33 cellular contexts compared by ENCODE assay signal in genomic region chr6:157432231-157432630, GRCh38. TPM values are rescaled to one million over a fixed set of nuclear protein-coding genes. Genes with fewer than 3 reads are reported as not detected.
DNase-seq lines count a peak whose midpoint lies in the region; ATAC-seq and TF ChIP-seq lines count a peak whose summit lies in the region.
"Had no signal": no experiment of that assay in that cellular context is flagged by ENCODE, and none has a peak within 500 bp of the region (broad histone marks: within the 10 kb centered on the region; RNA-seq: fewer than 3 reads in every experiment).

No MANE protein-coding gene starts in this region.

- H3K9me2 ChIP-seq in PC-3 (replicated peaks; ENCODE audit: low read length) (no peaks in the 10 kb centered on the region), OCI-LY7 (ENCODE audit: insufficient read depth, low read length) (no peaks in the 10 kb centered on the region)

- no peaks in the 10 kb centered on the region for H3K9me3 ChIP-seq in PC-3 (ENCODE audit: low read length)
- H3K9me3 ChIP-seq in OCI-LY7 (ENCODE audit: low read length): no peaks in the 10 kb centered on the region
- no peaks in the 10 kb centered on the region for H3K9me3 ChIP-seq in CD4-positive, alpha-beta memory T cell (ENCODE audit: control insufficient read depth in 1 of 2, low read length in 2 of 2)
- no peaks in the 10 kb centered on the region for H3K9me3 ChIP-seq in right lobe of liver
- H3K9me3 ChIP-seq: A549, BE2C, colonic mucosa, heart left ventricle, left lung, MG63, tibial nerve had no signal

- no peak overlapping the region for H3K4me3 Mint-ChIP-seq in activated naive CD4-positive, alpha-beta T cell treated with anti-CD3 and anti-CD28 coated beads, Interleukin-2, amount 50 U/mL, for 24 hours
- H3K4me3 Mint-ChIP-seq in CD4-positive, alpha-beta memory T cell: no peak overlapping the region
- H3K4me3 Mint-ChIP-seq: activated CD4-positive, alpha-beta T cell treated with anti-CD3 and anti-CD28 coated beads, Interleukin-2, amount 10 ng/mL, durations not matched to agents 7 days and 5 days; activated CD8-positive, alpha-beta memory T cell treated with anti-CD3 and anti-CD28 coated beads, Interleukin-2, amount 10 ng/mL, durations not matched to agents 7 days and 5 days; activated T-cell treated with anti-CD3 and anti-CD28 coated beads, Interleukin-2, amount 50 U/mL, for 72 hours; effector memory CD8-positive, alpha-beta T cell; natural killer cell; T-helper 2 cell treated with Interferon-gamma antibody and Interleukin-4, amounts not matched to agents 5 μg/mL and 100 μg/mL, for 36 hours had no signal

- H4K20me1 ChIP-seq in PC-3 (ENCODE audit: low read length): no peaks in the 10 kb centered on the region
- no peaks in the 10 kb centered on the region for H4K20me1 ChIP-seq in OCI-LY7 (ENCODE audit: insufficient read depth, low read length)

- H3K79me2 ChIP-seq in PC-3 (ENCODE audit: low read length) (no peaks in the 10 kb centered on the region), OCI-LY7 (ENCODE audit: insufficient read depth, low read depth, low read length) (no peaks in the 10 kb centered on the region)

- TF ChIP-seq CTCF in PC-3 (conservative IDR thresholded peaks at IDR 0.05; ENCODE audit: low read depth, low read length): no peak
- no peak for TF ChIP-seq CTCF in foreskin keratinocyte (conservative IDR thresholded peaks at IDR 0.05)
- no peak for TF ChIP-seq CTCF in OCI-LY7 (conservative IDR thresholded peaks at IDR 0.05; ENCODE audit: low read length)
- TF ChIP-seq CTCF in right lobe of liver (IDR thresholded peaks at IDR 0.05): no peak

- no peak for TF ChIP-seq POLR2A in right lobe of liver (IDR thresholded peaks at IDR 0.05)

- no peak for DNase-seq in activated naive CD4-positive, alpha-beta T cell (lab: John Stamatoyannopoulos, UW)
- DNase-seq in PC-3 (peak; percentile 60), foreskin keratinocyte (peak; percentile 8 to 64), renal cortical epithelial cell (ENCODE audit: low read depth) (peak; percentile 50), OCI-LY7 (ENCODE audit: low spot score) (no peak), right lobe of liver (no peak)
- DNase-seq in CD4-positive, alpha-beta memory T cell: no peak
- DNase-seq: activated CD4-positive, alpha-beta T cell treated with anti-CD3 and anti-CD28 coated beads, Interleukin-2, amount 10 ng/mL, durations not matched to agents 7 days and 5 days; activated CD8-positive, alpha-beta memory T cell treated with anti-CD3 and anti-CD28 coated beads, Interleukin-2, amount 10 ng/mL, durations not matched to agents 7 days and 5 days; activated naive CD4-positive, alpha-beta T cell treated with anti-CD3 and anti-CD28 coated beads, Interleukin-2, amount 50 U/mL, for 16 hours; activated T-cell treated with anti-CD3 and anti-CD28 coated beads, Interleukin-2, amount 50 U/mL, for 72 hours; amygdala; BE2C; colonic mucosa; effector memory CD8-positive, alpha-beta T cell; GDM1; heart left ventricle; left lung; MG63; natural killer cell; NCI-H1105 treated with DMSO at 0.1 percent for 48 hours; NCI-H2107; NCI-H82; OCI-M1; retina; Right ventricle myocardium superior; stimulated activated CD4-positive, alpha-beta T cell treated with anti-CD3 and anti-CD28 coated beads, Interleukin-2, amount 100 ng/mL, for 24 hours; WERI-Rb-1 had no signal

- no peak overlapping the region for H3K4me3 ChIP-seq in PC-3 (ENCODE audit: low read length)
- H3K4me3 ChIP-seq in OCI-LY7 (ENCODE audit: low read depth, low read length, poor library complexity, severe bottlenecking): no peak overlapping the region
- H3K4me3 ChIP-seq in CD4-positive, alpha-beta memory T cell (ENCODE audit: low read length in 2 of 2): no peak overlapping the region
- no peak overlapping the region for H3K4me3 ChIP-seq in right lobe of liver
- H3K4me3 ChIP-seq: A549, colonic mucosa, heart left ventricle, left lung, MG63, tibial nerve had no signal

- H3K9ac ChIP-seq in PC-3 (ENCODE audit: low read length): no peak overlapping the region

- 54% methylated on average over 4 of the region's 4 CpGs for WGBS in right lobe of liver (ENCODE audit: insufficient coverage, low coverage, low lambda C conversion rate, missing lambda C conversion rate)

- no peaks in the 10 kb centered on the region for H3F3A ChIP-seq in PC-3 (ENCODE audit: low read length, unreplicated experiment)

- H3K4me2 ChIP-seq in PC-3 (ENCODE audit: low read length) (peak overlapping the region; percentile 7), OCI-LY7 (ENCODE audit: low read length) (no peak overlapping the region)
- H3K4me2 ChIP-seq: A549 had no signal

- no peaks in the 10 kb centered on the region for H3K9me3 Mint-ChIP-seq in activated naive CD4-positive, alpha-beta T cell treated with anti-CD3 and anti-CD28 coated beads, Interleukin-2, amount 50 U/mL, for 24 hours
- H3K9me3 Mint-ChIP-seq in CD4-positive, alpha-beta memory T cell: no peaks in the 10 kb centered on the region
- H3K9me3 Mint-ChIP-seq: activated CD4-positive, alpha-beta T cell treated with anti-CD3 and anti-CD28 coated beads, Interleukin-2, amount 10 ng/mL, durations not matched to agents 7 days and 5 days; activated T-cell treated with anti-CD3 and anti-CD28 coated beads, Interleukin-2, amount 50 U/mL, for 72 hours; effector memory CD8-positive, alpha-beta T cell; natural killer cell; T-helper 2 cell treated with Interferon-gamma antibody and Interleukin-4, amounts not matched to agents 5 μg/mL and 100 μg/mL, for 36 hours had no signal

- H2AFZ ChIP-seq in PC-3 (ENCODE audit: low read length) (no peak overlapping the region), OCI-LY7 (ENCODE audit: low read length) (no peak overlapping the region)

- CTCF ChIA-PET in PC-3 (lab: Charles Lee) (no interaction called here), OCI-LY7 (lab: Charles Lee; ENCODE audit: unreplicated experiment) (no interaction called here)
- CTCF ChIA-PET in CD4-positive, alpha-beta memory T cell (lab: Charles Lee; ENCODE audit: partially characterized antibody): no interaction called here

- peak overlapping the region; percentile 47 for H3K27ac Mint-ChIP-seq in activated naive CD4-positive, alpha-beta T cell treated with anti-CD3 and anti-CD28 coated beads, Interleukin-2, amount 50 U/mL, for 24 hours
- no peak overlapping the region for H3K27ac Mint-ChIP-seq in CD4-positive, alpha-beta memory T cell
- H3K27ac Mint-ChIP-seq: activated CD4-positive, alpha-beta T cell treated with anti-CD3 and anti-CD28 coated beads, Interleukin-2, amount 10 ng/mL, durations not matched to agents 7 days and 5 days; activated CD8-positive, alpha-beta memory T cell treated with anti-CD3 and anti-CD28 coated beads, Interleukin-2, amount 10 ng/mL, durations not matched to agents 7 days and 5 days; activated T-cell treated with anti-CD3 and anti-CD28 coated beads, Interleukin-2, amount 50 U/mL, for 72 hours; effector memory CD8-positive, alpha-beta T cell; natural killer cell; T-helper 2 cell treated with Interferon-gamma antibody and Interleukin-4, amounts not matched to agents 5 μg/mL and 100 μg/mL, for 36 hours had no signal

- H3K36me3 ChIP-seq in PC-3 (ENCODE audit: low read depth, low read length): no peaks in the 10 kb centered on the region
- no peaks in the 10 kb centered on the region for H3K36me3 ChIP-seq in OCI-LY7 (ENCODE audit: insufficient read depth, low read length)
- H3K36me3 ChIP-seq in CD4-positive, alpha-beta memory T cell (ENCODE audit: insufficient read depth, low read length): no peaks in the 10 kb centered on the region
- H3K36me3 ChIP-seq in right lobe of liver: no peaks in the 10 kb centered on the region
- H3K36me3 ChIP-seq: BE2C, colonic mucosa, heart left ventricle, left lung, MG63, tibial nerve, WERI-Rb-1 had no signal

- H3K27ac ChIP-seq in PC-3 (ENCODE audit: low read length) (no peak overlapping the region), foreskin keratinocyte (no peak overlapping the region), OCI-LY7 (ENCODE audit: low read depth, low read length, poor library complexity, severe bottlenecking) (no peak overlapping the region), right lobe of liver (no peak overlapping the region)
- no peak overlapping the region for H3K27ac ChIP-seq in CD4-positive, alpha-beta memory T cell (ENCODE audit: low read depth, low read length)
- H3K27ac ChIP-seq: A549, colonic mucosa, left lung, tibial nerve, WERI-Rb-1 had no signal

- no peaks in the 10 kb centered on the region for H3K27me3 ChIP-seq in PC-3 (ENCODE audit: low read length)
- peaks cover 4% of the 10 kb centered on the region for H3K27me3 ChIP-seq in foreskin keratinocyte
- no peaks in the 10 kb centered on the region for H3K27me3 ChIP-seq in CD4-positive, alpha-beta memory T cell (ENCODE audit: insufficient read depth, low read length)
- no peaks in the 10 kb centered on the region for H3K27me3 ChIP-seq in right lobe of liver
- H3K27me3 ChIP-seq: BE2C, colonic mucosa, heart left ventricle, left lung, MG63, tibial nerve had no signal

- H3K27me3 Mint-ChIP-seq in activated naive CD4-positive, alpha-beta T cell treated with anti-CD3 and anti-CD28 coated beads, Interleukin-2, amount 50 U/mL, for 24 hours: no peaks in the 10 kb centered on the region
- peaks cover 0 to 2% of the 10 kb centered on the region in 2 donors for H3K27me3 Mint-ChIP-seq in CD4-positive, alpha-beta memory T cell
- H3K27me3 Mint-ChIP-seq: activated CD4-positive, alpha-beta T cell treated with anti-CD3 and anti-CD28 coated beads, Interleukin-2, amount 10 ng/mL, durations not matched to agents 7 days and 5 days; activated CD8-positive, alpha-beta memory T cell treated with anti-CD3 and anti-CD28 coated beads, Interleukin-2, amount 10 ng/mL, durations not matched to agents 7 days and 5 days; effector memory CD8-positive, alpha-beta T cell had no signal

- ATAC-seq in PC-3 (no peak), foreskin keratinocyte (peak; percentile 43), right lobe of liver (no peak)
- ATAC-seq: A549; activated CD8-positive, alpha-beta memory T cell treated with anti-CD3 and anti-CD28 coated beads, Interleukin-2, amount 10 ng/mL, durations not matched to agents 7 days and 5 days; activated T-cell treated with anti-CD3 and anti-CD28 coated beads, Interleukin-2, amount 50 U/mL, for 72 hours; effector memory CD8-positive, alpha-beta T cell; HCT116; heart left ventricle; left lung; natural killer cell had no signal

- peaks cover 56% of the 10 kb centered on the region for H3K4me1 ChIP-seq in PC-3 (ENCODE audit: insufficient read depth, low read length)
- peaks cover 8% of the 10 kb centered on the region for H3K4me1 ChIP-seq in foreskin keratinocyte
- no peaks in the 10 kb centered on the region for H3K4me1 ChIP-seq in OCI-LY7 (ENCODE audit: insufficient read depth, low read length, poor library complexity, severe bottlenecking)
- no peaks in the 10 kb centered on the region for H3K4me1 ChIP-seq in CD4-positive, alpha-beta memory T cell (ENCODE audit: insufficient read depth, low read length)
- H3K4me1 ChIP-seq in right lobe of liver: peaks cover 0 to 17% (median 9%) of the 10 kb centered on the region in 4 donors
- H3K4me1 ChIP-seq: left lung had no signal

- H3K4me1 Mint-ChIP-seq in activated naive CD4-positive, alpha-beta T cell treated with anti-CD3 and anti-CD28 coated beads, Interleukin-2, amount 50 U/mL, for 24 hours: peaks cover 27% of the 10 kb centered on the region
- H3K4me1 Mint-ChIP-seq in CD4-positive, alpha-beta memory T cell: peaks cover 0 to 7% (median 3%) of the 10 kb centered on the region in 4 donors

- no peaks in the 10 kb centered on the region for H3K36me3 Mint-ChIP-seq in activated naive CD4-positive, alpha-beta T cell treated with anti-CD3 and anti-CD28 coated beads, Interleukin-2, amount 50 U/mL, for 24 hours
- no peaks in the 10 kb centered on the region for H3K36me3 Mint-ChIP-seq in CD4-positive, alpha-beta memory T cell
- H3K36me3 Mint-ChIP-seq: natural killer cell had no signal

- BruUV-seq in PC-3 (replicated peaks; lab: Mats Ljungman, UMichigan): no TSS peak
- no TSS peak for BruUV-seq in OCI-LY7 (replicated peaks; lab: Mats Ljungman, UMichigan)

- POLR2A ChIA-PET in PC-3 (lab: Charles Lee; ENCODE audit: unreplicated experiment): interaction anchor here (0.6 kb wide), 1 partner anchor 92 kb away, joined by 3 read pairs; no protein-coding TSS in a partner anchor
- POLR2A ChIA-PET in OCI-LY7 (lab: Charles Lee): interaction anchor here (0.7 kb wide), 1 partner anchor 206 kb away, joined by 5 read pairs; no protein-coding TSS in a partner anchor
- POLR2A ChIA-PET in CD4-positive, alpha-beta memory T cell (lab: Charles Lee; ENCODE audit: partially characterized antibody): no interaction called here

- intact Hi-C loops in PC-3 (cut with micrococcal nuclease): no loop called here
- intact Hi-C loops in OCI-LY7 (cut with micrococcal nuclease; ENCODE audit: unreplicated experiment): no loop called here
- intact Hi-C loops in CD4-positive, alpha-beta memory T cell (cut with micrococcal nuclease): no loop called here
- intact Hi-C loops in right lobe of liver (cut with DNase I): no loop called here

RNA-seq across cellular contexts. Expression of gene ZDHHC14, which starts 51.2 kb away (rescaled TPM):
- total RNA-seq in PC-3 (2014; rRNA removed) (4.9 and 10.6 TPM in 2 replicates), foreskin keratinocyte (6.2 and 6.4 TPM in 2 replicates), renal cortical epithelial cell (3.0 and 5.3 TPM in 2 replicates), OCI-LY7 (2022) (3.0 and 3.2 TPM in 2 replicates), right lobe of liver (10 to 100 TPM in 4 of 6 experiments, 1 to 10 TPM in 2; 7.3 to 13.0 (median 10.3) TPM)
- 5.8 and 6.1 TPM in 2 replicates for polyA plus RNA-seq in foreskin keratinocyte
- 0.41 and 0.69 TPM in 2 replicates for total RNA-seq in OCI-LY7 (2014; rRNA removed; shearing (Covaris generic))
- 1 to 10 TPM; 1.7 TPM for total RNA-seq in CD4-positive, alpha-beta memory T cell
- polyA plus RNA-seq in CD4-positive, alpha-beta memory T cell: 1 to 10 TPM; 1.5 to 1.9 TPM

Comparison
In these comparisons a context has a peak if more than half of its experiments do, and no peak if none do; other contexts are left out.
1. DNase-seq: peak in PC-3 (single experiment), foreskin keratinocyte (2 of 2) and renal cortical epithelial cell (single experiment); none in activated naive CD4-positive, alpha-beta T cell (0 of 4), OCI-LY7 (single experiment), CD4-positive, alpha-beta memory T cell (0 of 5) and right lobe of liver (0 of 3).